Comparison of ENCODE assay signal across 9 cellular contexts in genomic region chr6:166313255-166314070, GRCh38. TPM values are rescaled to one million over a fixed set of nuclear protein-coding genes. Genes with fewer than 3 reads are reported as not detected.
DNase-seq lines count a peak whose midpoint lies in the region; ATAC-seq and TF ChIP-seq lines count a peak whose summit lies in the region.
"Had no signal": no experiment of that assay in that cellular context is flagged by ENCODE, and none has a peak within 500 bp of the region (broad histone marks: within the 10 kb centered on the region; RNA-seq: fewer than 3 reads in every experiment).

No MANE protein-coding gene starts in this region.

- H3K36me3 ChIP-seq in lung (ENCODE audit: control insufficient read depth in 2 of 2, insufficient read depth in 2 of 2, low read length in 2 of 2) (peaks cover 0 to under 1% of the 10 kb centered on the region in 2 donors), upper lobe of right lung (no peaks in the 10 kb centered on the region)

- no peaks in the 10 kb centered on the region for H3K27me3 ChIP-seq in lung (ENCODE audit: control insufficient read depth, insufficient read depth)
- H3K27me3 ChIP-seq in upper lobe of right lung, result peaks cover 9% of the 10 kb centered on the region

- TF ChIP-seq CTCF in coronary artery (IDR thresholded peaks at IDR 0.05), result peak; percentile 34
- peak; percentile 60 for TF ChIP-seq CTCF in lung (IDR thresholded peaks at IDR 0.05; ENCODE audit: control extremely low read depth, extremely low read depth)
- TF ChIP-seq CTCF in upper lobe of right lung (IDR thresholded peaks at IDR 0.05), result peak; percentile 61

- no peak overlapping the region for H3K4me3 Mint-ChIP-seq in T-helper 17 cell

- H3K9me3 ChIP-seq in T-helper 17 cell (ENCODE audit: control insufficient read depth, low read length, poor library complexity, severe bottlenecking), result no peaks in the 10 kb centered on the region
- no peaks in the 10 kb centered on the region for H3K9me3 ChIP-seq in lung (ENCODE audit: control insufficient read depth in 2 of 2, insufficient read depth in 1 of 2, low read length in 1 of 2)
- no peaks in the 10 kb centered on the region for H3K9me3 ChIP-seq in upper lobe of right lung

- WGBS in lung, 2 donors, result 54 to 56% methylated on average over 18 of the region's 18 CpGs

- intact Hi-C loops in upper lobe of right lung (cut with DNase I), result no loop called here

- H3K27ac Mint-ChIP-seq in T-helper 17 cell, result no peak overlapping the region

- DNase-seq in DMS53 (lab: John Stamatoyannopoulos, UW) (peak; percentile 73), HuH-7 (ENCODE audit: low spot score) (peak; percentile 87), T-helper 17 cell (peak in 2 of 3 donors; percentile 36 to 53), coronary artery (ENCODE audit: low spot score) (peak; percentile 50), lung (ENCODE audit: low spot score) (no peak), upper lobe of right lung (no peak)
- no peak for DNase-seq in central memory CD4-positive, alpha-beta T cell

- H3K4me1 ChIP-seq in lung (ENCODE audit: control insufficient read depth in 2 of 2, insufficient read depth in 2 of 2, low read length in 2 of 2) (peaks cover 0 to 2% of the 10 kb centered on the region in 2 donors), upper lobe of right lung (peaks cover 2% of the 10 kb centered on the region)

- no peak overlapping the region for H3K27ac ChIP-seq in coronary artery
- no peak overlapping the region for H3K27ac ChIP-seq in lung (ENCODE audit: low read depth in 1 of 2, low read length in 1 of 2)
- no peak overlapping the region for H3K27ac ChIP-seq in upper lobe of right lung

- H3K4me3 ChIP-seq in coronary artery, result no peak overlapping the region
- H3K4me3 ChIP-seq in lung, result no peak overlapping the region
- no peak overlapping the region for H3K4me3 ChIP-seq in upper lobe of right lung

- ATAC-seq in GM19455 (IDR thresholded peaks at IDR 0.05; ENCODE audit: unreplicated experiment) (peak; percentile 70), T-helper 17 cell (peak; percentile 97), lung (ENCODE audit: insufficient read depth, low FRiP score) (no peak), upper lobe of right lung (peak; percentile 91)

- peaks cover under 1% of the 10 kb centered on the region for H3K4me1 Mint-ChIP-seq in T-helper 17 cell

- no peaks in the 10 kb centered on the region for H3K36me3 Mint-ChIP-seq in T-helper 17 cell (ENCODE audit: low read depth)

- H3K27me3 Mint-ChIP-seq in T-helper 17 cell, result peaks cover 18% of the 10 kb centered on the region

RNA-seq across cellular contexts. Expression of gene PRR18, which starts 5.3 kb away (rescaled TPM):
- total RNA-seq in T-helper 17 cell (not detected), lung (1 to 10 TPM; 1.3 to 2.9 TPM), upper lobe of right lung (not detected)
- polyA plus RNA-seq in lung, result under 1 TPM; 0.33 to 0.49 TPM
- total RNA-seq: T-helper 2 cell treated with Interferon-gamma antibody and Interleukin-4, amounts not matched to agents 100 ng/mL and 5 ng/mL, for 36 hours had no signal

RNA-seq across cellular contexts. Expression of gene SFT2D1, which starts 28.9 kb away (rescaled TPM):
- 10 to 100 TPM; 10.9 to 12.3 TPM for total RNA-seq in T-helper 17 cell
- total RNA-seq in lung, result 10 to 100 TPM; 40.8 to 47.0 TPM
- 10 to 100 TPM; 70.5 to 81.2 TPM for polyA plus RNA-seq in lung
- 49.7 TPM for total RNA-seq in upper lobe of right lung

Comparison
In these comparisons a context has a peak if more than half of its experiments do, and no peak if none do; other contexts are left out.
1. DNase-seq: peak in DMS53 (single experiment), HuH-7 (single experiment), T-helper 17 cell (2 of 3) and coronary artery (single experiment); none in lung (single experiment), upper lobe of right lung (single experiment) and central memory CD4-positive, alpha-beta T cell (single experiment).
2. Peak in every context shown above with its lines, with median percentiles within 50 percentile points of each other: CTCF ChIP-seq.